Comparison of ENCODE assay signal across 10 cellular contexts in the genomic region with DNA sequence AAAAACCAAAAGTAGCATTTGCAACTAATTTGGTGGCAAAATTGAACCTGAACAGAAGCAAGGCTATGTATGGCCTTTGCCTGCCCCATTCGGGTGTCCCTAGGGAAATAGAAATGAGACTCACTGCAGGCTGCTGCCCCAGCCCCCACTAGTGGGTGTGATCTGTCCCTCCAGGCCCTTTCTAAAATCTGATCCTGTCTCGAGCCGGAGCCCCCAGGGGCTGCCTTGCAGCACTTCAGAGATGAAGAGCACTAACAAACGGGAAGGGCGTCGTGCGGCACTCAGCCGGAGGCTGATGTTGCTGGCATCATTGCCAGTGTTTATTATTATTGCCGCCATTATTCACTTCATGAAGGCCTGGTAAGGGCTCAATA. TPM values are rescaled to one million over a fixed set of nuclear protein-coding genes. Genes with fewer than 3 reads are reported as not detected.
DNase-seq lines count a peak whose midpoint lies in the region; ATAC-seq, FAIRE-seq and TF ChIP-seq lines count a peak whose summit lies in the region.
"Had no signal": no experiment of that assay in that cellular context is flagged by ENCODE, and none has a peak within 500 bp of the region (broad histone marks: within the 10 kb centered on the region; RNA-seq: fewer than 3 reads in every experiment).

No MANE protein-coding gene starts in this region.

- H3K4me3 ChIP-seq in naive thymus-derived CD4-positive, alpha-beta T cell (ENCODE audit: low read length) = no peak overlapping the region
- H3K4me3 ChIP-seq in uterus = no peak overlapping the region
- H3K4me3 ChIP-seq: SK-N-MC had no signal

- H3K4me3 Mint-ChIP-seq in activated B cell treated with CpG ODN at 0.5 μM for 24 hours = peak overlapping the region; percentile 74
- H3K4me3 Mint-ChIP-seq in naive thymus-derived CD4-positive, alpha-beta T cell = peak overlapping the region in 6 of 10 donors; percentile 16 to 76 (median 55)

- intact Hi-C loops in activated B cell treated with CpG ODN at 0.5 μM for 24 hours (cut with micrococcal nuclease) = loop anchor here (1.0 kb wide), 6 partner anchors 7 to 421 kb away; partner anchors contain the start of gene CD82
- intact Hi-C loops in naive thymus-derived CD4-positive, alpha-beta T cell (cut with micrococcal nuclease) = loop anchor here in 1 of 2 donors (1.0 kb wide), 1 partner anchor 11 kb away; no protein-coding TSS in a partner anchor
- intact Hi-C loops in uterus (cut with DNase I; ENCODE audit: low total_unique reads) = no loop called here
- intact Hi-C loops in left cardiac atrium (cut with DNase I) = no loop called here

- peak; percentile 25 for ATAC-seq in GM21723 (IDR thresholded peaks at IDR 0.05; ENCODE audit: unreplicated experiment)
- ATAC-seq in activated B cell treated with CpG ODN at 0.5 μM for 24 hours (ENCODE audit: low read depth) = peak; percentile 6
- no peak for ATAC-seq in naive thymus-derived CD4-positive, alpha-beta T cell
- no peak for ATAC-seq in left cardiac atrium

- peaks cover 46 to 53% of the 10 kb centered on the region in 2 donors for H3K4me1 ChIP-seq in naive thymus-derived CD4-positive, alpha-beta T cell (ENCODE audit: control insufficient read depth in 2 of 2, insufficient read depth in 2 of 2, low read length in 2 of 2)
- no peaks in the 10 kb centered on the region for H3K4me1 ChIP-seq in uterus

- POLR2A ChIA-PET in activated B cell treated with CpG ODN at 0.5 μM for 24 hours (lab: Charles Lee) = interaction anchor here (0.7 to 7.9 kb wide), 6 partner anchors 10 to 420 kb away, joined by 3 to 465 read pairs (median 94); partner anchors contain the start of gene CD82
- POLR2A ChIA-PET in naive thymus-derived CD4-positive, alpha-beta T cell (lab: Charles Lee) = interaction anchor here (1.8 to 6.0 kb wide), 4 partner anchors 10 to 44 kb away, joined by 10 to 42 read pairs (median 16); partner anchors contain the start of gene CD82

- DNase-seq in Daoy (ENCODE audit: low read depth) = peak; percentile 47
- DNase-seq in activated B cell treated with CpG ODN at 0.5 μM for 24 hours = peak; percentile 58
- no peak for DNase-seq in naive thymus-derived CD4-positive, alpha-beta T cell
- no peak for DNase-seq in activated effector memory CD4-positive, alpha-beta T cell treated with Interleukin-2 at 50 U/mL for 16 hours
- DNase-seq in uterus = no peak
- no peak for DNase-seq in left cardiac atrium
- no peak for DNase-seq in frontal cortex (ENCODE audit: low spot score in 2 of 2)
- DNase-seq: cortex of kidney had no signal

- no peaks in the 10 kb centered on the region for H3K27me3 ChIP-seq in naive thymus-derived CD4-positive, alpha-beta T cell (ENCODE audit: control insufficient read depth in 2 of 2, insufficient read depth in 2 of 2, low read length in 2 of 2)
- H3K27me3 ChIP-seq in uterus = no peaks in the 10 kb centered on the region

- TF ChIP-seq CTCF in activated B cell treated with CpG ODN at 0.5 μM for 24 hours (IDR thresholded peaks at IDR 0.05) = no peak
- TF ChIP-seq CTCF in uterus (IDR thresholded peaks at IDR 0.05) = no peak

- H3K27me3 Mint-ChIP-seq in activated B cell treated with CpG ODN at 0.5 μM for 24 hours = no peaks in the 10 kb centered on the region
- no peaks in the 10 kb centered on the region for H3K27me3 Mint-ChIP-seq in naive thymus-derived CD4-positive, alpha-beta T cell

- no peak for TF ChIP-seq POLR2A in uterus (IDR thresholded peaks at IDR 0.05)

- peak overlapping the region; percentile 40 for H3K27ac ChIP-seq in naive thymus-derived CD4-positive, alpha-beta T cell (ENCODE audit: low read depth, low read length)
- no peak overlapping the region for H3K27ac ChIP-seq in uterus
- H3K27ac ChIP-seq: SK-N-MC had no signal

- H3K9me3 ChIP-seq in naive thymus-derived CD4-positive, alpha-beta T cell (ENCODE audit: control insufficient read depth in 2 of 3, low read length in 3 of 3) = no peaks in the 10 kb centered on the region
- no peaks in the 10 kb centered on the region for H3K9me3 ChIP-seq in uterus

- peaks cover 0 to 23% (median 0%) of the 10 kb centered on the region in 3 experiments for H3K36me3 ChIP-seq in naive thymus-derived CD4-positive, alpha-beta T cell (ENCODE audit: control insufficient read depth in 2 of 3, insufficient read depth in 3 of 3, low read length in 3 of 3)
- H3K36me3 ChIP-seq in uterus = no peaks in the 10 kb centered on the region

- peaks cover 84% of the 10 kb centered on the region for H3K36me3 Mint-ChIP-seq in activated B cell treated with CpG ODN at 0.5 μM for 24 hours (ENCODE audit: low read depth)
- peaks cover 0 to 47% (median 15%) of the 10 kb centered on the region in 5 donors for H3K36me3 Mint-ChIP-seq in naive thymus-derived CD4-positive, alpha-beta T cell

- FAIRE-seq in frontal cortex (lab: Jason Lieb, UNC) = no peak

- CTCF ChIA-PET in activated B cell treated with CpG ODN at 0.5 μM for 24 hours (lab: Charles Lee) = interaction anchor here (16.7 kb wide), 1 partner anchor 48 kb away, joined by 398 read pairs; the partner anchor contains the start of gene CD82
- CTCF ChIA-PET in naive thymus-derived CD4-positive, alpha-beta T cell (lab: Charles Lee) = interaction anchor here (1.1 to 14.7 kb wide), 3 partner anchors 13 to 50 kb away, joined by 3 to 379 read pairs (median 3); partner anchors contain the start of gene CD82

- H3K9me3 Mint-ChIP-seq in activated B cell treated with CpG ODN at 0.5 μM for 24 hours = no peaks in the 10 kb centered on the region
- H3K9me3 Mint-ChIP-seq in naive thymus-derived CD4-positive, alpha-beta T cell = no peaks in the 10 kb centered on the region

- H3K27ac Mint-ChIP-seq in activated B cell treated with CpG ODN at 0.5 μM for 24 hours = peak overlapping the region; percentile 97
- H3K27ac Mint-ChIP-seq in naive thymus-derived CD4-positive, alpha-beta T cell = peak overlapping the region in 8 of 9 donors; percentile 69 to 94 (median 90)

- H3K4me1 Mint-ChIP-seq in activated B cell treated with CpG ODN at 0.5 μM for 24 hours = peaks cover 100% of the 10 kb centered on the region
- peaks cover 36 to 78% (median 60%) of the 10 kb centered on the region in 7 donors for H3K4me1 Mint-ChIP-seq in naive thymus-derived CD4-positive, alpha-beta T cell

RNA-seq across cellular contexts. Expression of gene CD82, which starts 43.2 kb away (rescaled TPM):
- 42.7 and 48.5 TPM in 2 replicates for total RNA-seq in Daoy (2014; rRNA removed; shearing (Covaris generic))
- 728 and 770 TPM in 2 replicates for total RNA-seq in activated B cell treated with CpG ODN at 0.5 μM for 24 hours
- 100 to 1,000 TPM in 1 of 5 experiments, 10 to 100 TPM in 4; 37.0 to 319 (median 57.2) TPM for total RNA-seq in naive thymus-derived CD4-positive, alpha-beta T cell
- 10 to 100 TPM; 36.4 to 63.1 TPM for polyA plus RNA-seq in naive thymus-derived CD4-positive, alpha-beta T cell
- total RNA-seq in uterus = 10 to 100 TPM; 10.2 to 26.3 (median 20.8) TPM
- 10 to 100 TPM; 22.0 to 35.3 TPM for total RNA-seq in left cardiac atrium
- 6.5 TPM for total RNA-seq in frontal cortex

Comparison
In these comparisons a context has a peak if more than half of its experiments do, and no peak if none do; other contexts are left out.
1. DNase-seq: peak in Daoy (single experiment) and activated B cell treated with CpG ODN at 0.5 μM for 24 hours (single experiment); none in naive thymus-derived CD4-positive, alpha-beta T cell (0 of 9), activated effector memory CD4-positive, alpha-beta T cell treated with Interleukin-2 at 50 U/mL for 16 hours (single experiment), uterus (0 of 2), left cardiac atrium (single experiment) and frontal cortex (0 of 2).
2. ATAC-seq: peak in GM21723 (single experiment) and activated B cell treated with CpG ODN at 0.5 μM for 24 hours (single experiment); none in naive thymus-derived CD4-positive, alpha-beta T cell (single experiment) and left cardiac atrium (0 of 2).